ENCODE assay signal across 1 cellular context in the genomic region with DNA sequence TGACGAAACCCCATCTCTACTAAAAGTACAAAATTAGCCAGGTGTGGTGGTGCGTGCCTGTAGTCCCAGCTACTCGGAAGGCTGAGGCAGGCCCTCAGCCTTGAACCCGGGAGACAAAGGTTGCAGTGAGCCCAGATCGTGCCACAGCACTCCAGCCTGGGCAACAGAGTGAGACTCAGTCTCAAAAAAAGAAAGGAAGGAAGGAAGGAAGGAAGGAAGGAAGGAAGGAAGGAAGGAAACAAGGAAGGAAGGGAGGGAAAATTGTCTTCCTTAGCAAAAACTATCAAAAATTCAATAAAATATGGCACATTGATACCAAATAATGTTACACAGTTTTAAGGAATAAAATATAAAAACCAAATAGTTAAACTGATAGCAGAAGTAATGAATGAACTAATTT. TPM values are rescaled to one million over a fixed set of nuclear protein-coding genes. Genes with fewer than 3 reads are reported as not detected.
"Had no signal": no experiment of that assay in that cellular context is flagged by ENCODE, and none has a peak within 500 bp of the region (broad histone marks: within the 10 kb centered on the region; RNA-seq: fewer than 3 reads in every experiment).

No MANE protein-coding gene starts in this region.

RNA-seq across cellular contexts. Expression of a gene that starts 54.5 kb away (rescaled TPM):
- polyA plus RNA-seq: naive thymus-derived CD8-positive, alpha-beta T cell had no signal
